Comparison of ENCODE assay signal across 1 cellular context in the genomic region with DNA sequence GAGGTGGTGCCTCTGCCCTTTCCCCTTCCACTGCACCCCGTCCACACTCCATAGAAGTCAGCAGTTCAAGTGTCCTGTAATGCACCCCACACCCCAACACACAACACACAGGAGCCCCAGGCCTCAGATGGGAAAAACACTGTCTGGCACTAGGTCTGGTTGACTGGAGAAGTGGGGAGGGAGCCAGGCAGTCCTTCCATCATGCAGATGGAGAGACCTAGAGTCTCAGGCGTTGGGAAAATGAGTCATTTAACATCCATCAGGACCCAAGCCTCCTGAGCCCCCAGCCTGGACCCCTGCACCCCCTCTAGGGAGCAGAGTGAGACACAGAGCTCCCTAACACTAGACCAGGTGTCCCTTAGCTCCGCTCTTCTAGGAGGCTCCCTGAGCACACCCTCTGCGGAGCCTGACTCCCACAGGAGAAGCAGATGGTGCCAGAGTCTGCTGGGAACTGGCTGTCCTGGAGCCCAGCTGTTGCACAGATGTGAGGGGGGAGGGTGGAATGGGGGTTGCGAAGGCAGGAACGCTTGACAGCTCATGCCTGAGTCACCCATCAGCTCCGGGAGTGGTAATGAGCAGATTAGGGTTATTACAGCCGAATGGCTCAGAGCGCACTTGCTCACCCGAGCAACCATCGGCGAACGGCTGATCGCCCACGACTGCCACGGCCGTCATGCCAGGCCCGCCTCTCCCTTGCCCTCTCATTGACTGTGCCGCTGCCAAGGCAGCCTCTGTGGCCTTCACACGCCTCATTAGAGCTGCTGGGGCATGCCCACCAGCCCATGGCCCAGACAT.
A peak's percentile ranks its signal among the peaks of the same experiment; 100 is the strongest.
TF ChIP-seq lines count a peak whose summit lies in the region.

No MANE protein-coding gene starts in this region.

TF ChIP-seq in K562, 482 proteins besides CTCF, POLR2A, EP300 and RAD21 (continued from another document and continues in another):
- TF ChIP-seq, protein P1, sequence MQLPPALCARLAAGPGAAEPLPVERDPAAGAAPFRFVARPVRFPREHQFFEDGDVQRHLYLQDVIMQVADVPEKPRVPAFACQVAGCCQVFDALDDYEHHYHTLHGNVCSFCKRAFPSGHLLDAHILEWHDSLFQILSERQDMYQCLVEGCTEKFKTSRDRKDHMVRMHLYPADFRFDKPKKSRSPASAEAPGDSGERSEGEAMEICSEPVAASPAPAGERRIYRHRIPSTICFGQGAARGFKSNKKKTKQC (CRISPR knock-in tag; IDR thresholded peaks at IDR 0.05) = no peak
- TF ChIP-seq ZNF668 (CRISPR knock-in tag; IDR thresholded peaks at IDR 0.05) (no peak), NFIX (CRISPR knock-in tag; IDR thresholded peaks at IDR 0.05; ENCODE audit: low read depth) (no peak), CBX3 (IDR thresholded peaks at IDR 0.05; ENCODE audit: borderline replicate concordance in 1 of 2, low read length in 2 of 2) (no peak), PRPF4 (IDR thresholded peaks at IDR 0.05; ENCODE audit: insufficient read depth, low read depth, low read length, poor library complexity, severe bottlenecking) (no peak), SP1 (CRISPR knock-in tag; IDR thresholded peaks at IDR 0.05) (no peak), ZNF354B (CRISPR knock-in tag; IDR thresholded peaks at IDR 0.05) (no peak), MEF2A (IDR thresholded peaks at IDR 0.05; ENCODE audit: control insufficient read depth, low read depth, low read length) (no peak), ZNF408 (CRISPR knock-in tag; IDR thresholded peaks at IDR 0.05; ENCODE audit: low read depth) (no peak), SMARCB1 (IDR thresholded peaks at IDR 0.05; ENCODE audit: insufficient read length, low read depth) (no peak), ZFPM2 (CRISPR knock-in tag; IDR thresholded peaks at IDR 0.05) (no peak), MAFF (IDR thresholded peaks at IDR 0.05; ENCODE audit: low read length) (no peak), TAF7 (tag; IDR thresholded peaks at IDR 0.05) (no peak), ZFP30 (CRISPR knock-in tag; IDR thresholded peaks at IDR 0.05; ENCODE audit: borderline replicate concordance) (no peak), LARP7 (IDR thresholded peaks at IDR 0.05) (no peak), ZNF217 (CRISPR knock-in tag; IDR thresholded peaks at IDR 0.05) (no peak), POLR2H (tag; IDR thresholded peaks at IDR 0.05; ENCODE audit: low read depth) (no peak), ZNF143 (CRISPR knock-in tag; IDR thresholded peaks at IDR 0.05) (no peak), FOXK1 (CRISPR knock-in tag; IDR thresholded peaks at IDR 0.05; ENCODE audit: borderline replicate concordance) (no peak), ETV5 (CRISPR knock-in tag; IDR thresholded peaks at IDR 0.05; ENCODE audit: low read depth) (no peak), RBM25 (IDR thresholded peaks at IDR 0.05; ENCODE audit: low read depth, low read length, severe bottlenecking) (no peak), NUFIP1 (IDR thresholded peaks at IDR 0.05; ENCODE audit: partially characterized antibody) (no peak), ZNF696 (CRISPR knock-in tag; conservative IDR thresholded peaks at IDR 0.05) (no peak), PYGO2 (tag; IDR thresholded peaks at IDR 0.05) (no peak), ELF1 (tag; IDR thresholded peaks at IDR 0.05) (no peak), CREB1 (IDR thresholded peaks at IDR 0.05) (0 out of 2 replicates have a peak, but pooled peaks have one; percentile 14), CREB1 (CRISPR knock-in tag; IDR thresholded peaks at IDR 0.05) (no peak; the same call in 1 of the 2 replicates), TEAD2 (tag; IDR thresholded peaks at IDR 0.05) (no peak), FIP1L1 (IDR thresholded peaks at IDR 0.05; ENCODE audit: low read depth, low read length, poor library complexity, severe bottlenecking) (no peak), BMI1 (IDR thresholded peaks at IDR 0.05; ENCODE audit: low read length) (no peak), NR2C1 (IDR thresholded peaks at IDR 0.05) (no peak), NR2C1 (tag; IDR thresholded peaks at IDR 0.05) (no peak), GATAD2A (IDR thresholded peaks at IDR 0.05) (no peak), ELF4 (CRISPR knock-in tag; IDR thresholded peaks at IDR 0.05) (no peak), NFATC3 (IDR thresholded peaks at IDR 0.05) (no peak)
- TF ChIP-seq, protein P2, sequence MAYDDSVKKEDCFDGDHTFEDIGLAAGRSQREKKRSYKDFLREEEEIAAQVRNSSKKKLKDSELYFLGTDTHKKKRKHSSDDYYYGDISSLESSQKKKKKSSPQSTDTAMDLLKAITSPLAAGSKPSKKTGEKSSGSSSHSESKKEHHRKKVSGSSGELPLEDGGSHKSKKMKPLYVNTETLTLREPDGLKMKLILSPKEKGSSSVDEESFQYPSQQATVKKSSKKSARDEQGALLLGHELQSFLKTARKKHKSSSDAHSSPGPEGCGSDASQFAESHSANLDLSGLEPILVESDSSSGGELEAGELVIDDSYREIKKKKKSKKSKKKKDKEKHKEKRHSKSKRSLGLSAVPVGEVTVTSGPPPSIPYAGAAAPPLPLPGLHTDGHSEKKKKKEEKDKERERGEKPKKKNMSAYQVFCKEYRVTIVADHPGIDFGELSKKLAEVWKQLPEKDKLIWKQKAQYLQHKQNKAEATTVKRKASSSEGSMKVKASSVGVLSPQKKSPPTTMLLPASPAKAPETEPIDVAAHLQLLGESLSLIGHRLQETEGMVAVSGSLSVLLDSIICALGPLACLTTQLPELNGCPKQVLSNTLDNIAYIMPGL (CRISPR knock-in tag; IDR thresholded peaks at IDR 0.05) = no peak
- TF ChIP-seq, protein P3, sequence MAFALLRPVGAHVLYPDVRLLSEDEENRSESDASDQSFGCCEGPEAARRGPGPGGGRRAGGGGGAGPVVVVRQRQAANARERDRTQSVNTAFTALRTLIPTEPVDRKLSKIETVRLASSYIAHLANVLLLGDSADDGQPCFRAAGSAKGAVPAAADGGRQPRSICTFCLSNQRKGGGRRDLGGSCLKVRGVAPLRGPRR (CRISPR knock-in tag; IDR thresholded peaks at IDR 0.05) = no peak
- TF ChIP-seq, protein P4, sequence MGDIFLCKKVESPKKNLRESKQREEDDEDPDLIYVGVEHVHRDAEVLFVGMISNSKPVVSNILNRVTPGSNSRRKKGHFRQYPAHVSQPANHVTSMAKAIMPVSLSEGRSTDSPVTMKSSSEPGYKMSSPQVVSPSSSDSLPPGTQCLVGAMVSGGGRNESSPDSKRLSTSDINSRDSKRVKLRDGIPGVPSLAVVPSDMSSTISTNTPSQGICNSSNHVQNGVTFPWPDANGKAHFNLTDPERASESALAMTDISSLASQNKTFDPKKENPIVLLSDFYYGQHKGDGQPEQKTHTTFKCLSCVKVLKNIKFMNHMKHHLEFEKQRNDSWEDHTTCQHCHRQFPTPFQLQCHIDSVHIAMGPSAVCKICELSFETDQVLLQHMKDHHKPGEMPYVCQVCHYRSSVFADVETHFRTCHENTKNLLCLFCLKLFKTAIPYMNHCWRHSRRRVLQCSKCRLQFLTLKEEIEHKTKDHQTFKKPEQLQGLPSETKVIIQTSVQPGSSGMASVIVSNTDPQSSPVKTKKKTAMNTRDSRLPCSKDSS (IDR thresholded peaks at IDR 0.05; ENCODE audit: low read depth, partially characterized antibody) = no peak
- TF ChIP-seq, protein P5, sequence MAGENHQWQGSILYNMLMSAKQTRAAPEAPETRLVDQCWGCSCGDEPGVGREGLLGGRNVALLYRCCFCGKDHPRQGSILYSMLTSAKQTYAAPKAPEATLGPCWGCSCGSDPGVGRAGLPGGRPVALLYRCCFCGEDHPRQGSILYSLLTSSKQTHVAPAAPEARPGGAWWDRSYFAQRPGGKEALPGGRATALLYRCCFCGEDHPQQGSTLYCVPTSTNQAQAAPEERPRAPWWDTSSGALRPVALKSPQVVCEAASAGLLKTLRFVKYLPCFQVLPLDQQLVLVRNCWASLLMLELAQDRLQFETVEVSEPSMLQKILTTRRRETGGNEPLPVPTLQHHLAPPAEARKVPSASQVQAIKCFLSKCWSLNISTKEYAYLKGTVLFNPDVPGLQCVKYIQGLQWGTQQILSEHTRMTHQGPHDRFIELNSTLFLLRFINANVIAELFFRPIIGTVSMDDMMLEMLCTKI (IDR thresholded peaks at IDR 0.05; ENCODE audit: partially characterized antibody) = no peak
- TF ChIP-seq, protein P6, sequence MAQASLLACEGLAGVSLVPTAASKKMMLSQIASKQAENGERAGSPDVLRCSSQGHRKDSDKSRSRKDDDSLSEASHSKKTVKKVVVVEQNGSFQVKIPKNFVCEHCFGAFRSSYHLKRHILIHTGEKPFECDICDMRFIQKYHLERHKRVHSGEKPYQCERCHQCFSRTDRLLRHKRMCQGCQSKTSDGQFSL (CRISPR knock-in tag; IDR thresholded peaks at IDR 0.05) = peak; percentile 65; the same call in 1 of the 2 replicates
- TF ChIP-seq, protein P6 (tag; IDR thresholded peaks at IDR 0.05) = no peak
- TF ChIP-seq, protein P7, sequence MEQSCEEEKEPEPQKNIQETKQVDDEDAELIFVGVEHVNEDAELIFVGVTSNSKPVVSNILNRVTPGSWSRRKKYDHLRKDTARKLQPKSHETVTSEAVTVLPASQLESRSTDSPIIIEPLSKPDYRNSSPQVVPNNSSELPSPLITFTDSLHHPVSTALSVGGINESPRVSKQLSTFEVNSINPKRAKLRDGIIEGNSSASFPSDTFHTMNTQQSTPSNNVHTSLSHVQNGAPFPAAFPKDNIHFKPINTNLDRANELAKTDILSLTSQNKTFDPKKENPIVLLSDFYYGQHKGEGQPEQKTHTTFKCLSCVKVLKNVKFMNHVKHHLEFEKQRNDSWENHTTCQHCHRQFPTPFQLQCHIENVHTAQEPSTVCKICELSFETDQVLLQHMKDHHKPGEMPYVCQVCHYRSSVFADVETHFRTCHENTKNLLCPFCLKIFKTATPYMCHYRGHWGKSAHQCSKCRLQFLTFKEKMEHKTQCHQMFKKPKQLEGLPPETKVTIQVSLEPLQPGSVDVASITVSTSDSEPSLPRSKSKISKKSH (CRISPR knock-in tag; IDR thresholded peaks at IDR 0.05) = no peak
- TF ChIP-seq, protein P8, sequence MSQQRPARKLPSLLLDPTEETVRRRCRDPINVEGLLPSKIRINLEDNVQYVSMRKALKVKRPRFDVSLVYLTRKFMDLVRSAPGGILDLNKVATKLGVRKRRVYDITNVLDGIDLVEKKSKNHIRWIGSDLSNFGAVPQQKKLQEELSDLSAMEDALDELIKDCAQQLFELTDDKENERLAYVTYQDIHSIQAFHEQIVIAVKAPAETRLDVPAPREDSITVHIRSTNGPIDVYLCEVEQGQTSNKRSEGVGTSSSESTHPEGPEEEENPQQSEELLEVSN (IDR thresholded peaks at IDR 0.05; ENCODE audit: borderline replicate concordance in 1 of 2, extremely low read depth in 1 of 2, insufficient read depth in 1 of 2, insufficient read length in 1 of 2, low read depth in 1 of 2, low read length in 1 of 2, poor library complexity in 1 of 2, severe bottlenecking in 1 of 2) = no peak
- TF ChIP-seq, protein P9, sequence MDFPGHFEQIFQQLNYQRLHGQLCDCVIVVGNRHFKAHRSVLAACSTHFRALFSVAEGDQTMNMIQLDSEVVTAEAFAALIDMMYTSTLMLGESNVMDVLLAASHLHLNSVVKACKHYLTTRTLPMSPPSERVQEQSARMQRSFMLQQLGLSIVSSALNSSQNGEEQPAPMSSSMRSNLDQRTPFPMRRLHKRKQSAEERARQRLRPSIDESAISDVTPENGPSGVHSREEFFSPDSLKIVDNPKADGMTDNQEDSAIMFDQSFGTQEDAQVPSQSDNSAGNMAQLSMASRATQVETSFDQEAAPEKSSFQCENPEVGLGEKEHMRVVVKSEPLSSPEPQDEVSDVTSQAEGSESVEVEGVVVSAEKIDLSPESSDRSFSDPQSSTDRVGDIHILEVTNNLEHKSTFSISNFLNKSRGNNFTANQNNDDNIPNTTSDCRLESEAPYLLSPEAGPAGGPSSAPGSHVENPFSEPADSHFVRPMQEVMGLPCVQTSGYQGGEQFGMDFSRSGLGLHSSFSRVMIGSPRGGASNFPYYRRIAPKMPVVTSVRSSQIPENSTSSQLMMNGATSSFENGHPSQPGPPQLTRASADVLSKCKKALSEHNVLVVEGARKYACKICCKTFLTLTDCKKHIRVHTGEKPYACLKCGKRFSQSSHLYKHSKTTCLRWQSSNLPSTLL (IDR thresholded peaks at IDR 0.05) = no peak
- TF ChIP-seq, protein P10, sequence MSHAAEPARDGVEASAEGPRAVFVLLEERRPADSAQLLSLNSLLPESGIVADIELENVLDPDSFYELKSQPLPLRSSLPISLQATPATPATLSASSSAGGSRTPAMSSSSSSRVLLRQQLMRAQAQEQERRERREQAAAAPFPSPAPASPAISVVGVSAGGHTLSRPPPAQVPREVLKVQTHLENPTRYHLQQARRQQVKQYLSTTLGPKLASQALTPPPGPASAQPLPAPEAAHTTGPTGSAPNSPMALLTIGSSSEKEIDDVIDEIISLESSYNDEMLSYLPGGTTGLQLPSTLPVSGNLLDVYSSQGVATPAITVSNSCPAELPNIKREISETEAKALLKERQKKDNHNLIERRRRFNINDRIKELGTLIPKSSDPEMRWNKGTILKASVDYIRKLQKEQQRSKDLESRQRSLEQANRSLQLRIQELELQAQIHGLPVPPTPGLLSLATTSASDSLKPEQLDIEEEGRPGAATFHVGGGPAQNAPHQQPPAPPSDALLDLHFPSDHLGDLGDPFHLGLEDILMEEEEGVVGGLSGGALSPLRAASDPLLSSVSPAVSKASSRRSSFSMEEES (CRISPR knock-in tag; IDR thresholded peaks at IDR 0.05) = no peak
- TF ChIP-seq, protein P11, sequence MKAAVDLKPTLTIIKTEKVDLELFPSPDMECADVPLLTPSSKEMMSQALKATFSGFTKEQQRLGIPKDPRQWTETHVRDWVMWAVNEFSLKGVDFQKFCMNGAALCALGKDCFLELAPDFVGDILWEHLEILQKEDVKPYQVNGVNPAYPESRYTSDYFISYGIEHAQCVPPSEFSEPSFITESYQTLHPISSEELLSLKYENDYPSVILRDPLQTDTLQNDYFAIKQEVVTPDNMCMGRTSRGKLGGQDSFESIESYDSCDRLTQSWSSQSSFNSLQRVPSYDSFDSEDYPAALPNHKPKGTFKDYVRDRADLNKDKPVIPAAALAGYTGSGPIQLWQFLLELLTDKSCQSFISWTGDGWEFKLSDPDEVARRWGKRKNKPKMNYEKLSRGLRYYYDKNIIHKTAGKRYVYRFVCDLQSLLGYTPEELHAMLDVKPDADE (conservative IDR thresholded peaks at IDR 0.05; ENCODE audit: control insufficient read depth, low read depth, low read length) = peak; percentile 56; the same call in 1 of the 2 replicates
- TF ChIP-seq, protein P12, sequence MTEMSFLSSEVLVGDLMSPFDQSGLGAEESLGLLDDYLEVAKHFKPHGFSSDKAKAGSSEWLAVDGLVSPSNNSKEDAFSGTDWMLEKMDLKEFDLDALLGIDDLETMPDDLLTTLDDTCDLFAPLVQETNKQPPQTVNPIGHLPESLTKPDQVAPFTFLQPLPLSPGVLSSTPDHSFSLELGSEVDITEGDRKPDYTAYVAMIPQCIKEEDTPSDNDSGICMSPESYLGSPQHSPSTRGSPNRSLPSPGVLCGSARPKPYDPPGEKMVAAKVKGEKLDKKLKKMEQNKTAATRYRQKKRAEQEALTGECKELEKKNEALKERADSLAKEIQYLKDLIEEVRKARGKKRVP (CRISPR knock-in tag; IDR thresholded peaks at IDR 0.05) = no peak
- TF ChIP-seq, protein P13, sequence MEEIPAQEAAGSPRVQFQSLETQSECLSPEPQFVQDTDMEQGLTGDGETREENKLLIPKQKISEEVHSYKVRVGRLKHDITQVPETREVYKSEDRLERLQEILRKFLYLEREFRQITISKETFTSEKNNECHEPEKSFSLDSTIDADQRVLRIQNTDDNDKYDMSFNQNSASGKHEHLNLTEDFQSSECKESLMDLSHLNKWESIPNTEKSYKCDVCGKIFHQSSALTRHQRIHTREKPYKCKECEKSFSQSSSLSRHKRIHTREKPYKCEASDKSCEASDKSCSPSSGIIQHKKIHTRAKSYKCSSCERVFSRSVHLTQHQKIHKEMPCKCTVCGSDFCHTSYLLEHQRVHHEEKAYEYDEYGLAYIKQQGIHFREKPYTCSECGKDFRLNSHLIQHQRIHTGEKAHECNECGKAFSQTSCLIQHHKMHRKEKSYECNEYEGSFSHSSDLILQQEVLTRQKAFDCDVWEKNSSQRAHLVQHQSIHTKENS (CRISPR knock-in tag; IDR thresholded peaks at IDR 0.05) = no peak
